6 cellular contexts compared by ENCODE assay signal in the genomic region with DNA sequence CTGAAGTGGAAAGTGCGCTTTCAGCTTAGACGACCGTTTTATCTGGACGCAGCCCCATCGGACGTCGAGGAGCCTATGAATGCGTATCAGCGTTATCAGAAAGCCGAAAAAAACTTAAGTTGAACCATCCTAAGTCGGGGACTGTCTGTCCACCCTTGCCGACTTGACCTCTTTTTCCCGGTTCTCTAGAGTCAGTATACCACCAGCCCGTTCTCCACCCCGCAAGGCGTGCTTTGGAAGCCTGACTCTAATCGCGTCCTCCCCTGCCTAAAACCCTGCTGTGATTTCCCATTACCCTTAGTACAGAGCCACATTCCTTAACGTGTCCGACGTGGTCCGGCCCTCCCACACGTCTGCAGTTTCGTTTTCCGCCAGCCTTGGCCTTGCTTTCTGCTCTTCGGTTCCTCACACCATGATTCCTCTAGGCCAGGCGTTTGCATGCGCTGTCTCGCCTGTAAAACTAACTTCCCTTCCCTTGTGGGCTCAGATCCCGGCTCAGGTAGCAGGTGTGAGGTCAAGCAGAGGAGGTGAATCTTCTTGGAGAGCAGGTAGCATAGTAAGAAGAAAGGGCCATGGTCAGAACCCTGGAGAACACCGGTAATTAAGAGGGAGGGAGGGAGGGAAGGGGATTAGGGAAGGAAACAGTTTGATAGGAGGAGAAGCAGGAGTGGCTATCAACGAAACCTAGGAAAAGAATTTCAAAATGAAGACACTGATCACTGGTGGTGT. TPM values are rescaled to one million over a fixed set of nuclear protein-coding genes. Genes with fewer than 3 reads are reported as not detected.
DNase-seq lines count a peak whose midpoint lies in the region; ATAC-seq and TF ChIP-seq lines count a peak whose summit lies in the region.

No MANE protein-coding gene starts in this region.

- H3K4me3 ChIP-seq in ectodermal cell (ENCODE audit: insufficient read depth, low read depth, low read length), result peak overlapping the region; percentile 99
- peak overlapping the region; percentile 98 for H3K4me3 ChIP-seq in psoas muscle

- H3K9me3 ChIP-seq in ectodermal cell (ENCODE audit: control insufficient read depth, low read length) (no peaks in the 10 kb centered on the region), psoas muscle (no peaks in the 10 kb centered on the region)

- H3K27me3 ChIP-seq in ectodermal cell (ENCODE audit: control insufficient read depth, insufficient read depth, low read length, poor library complexity, severe bottlenecking), result no peaks in the 10 kb centered on the region
- peaks cover 0 to 14% (median 1%) of the 10 kb centered on the region in 3 donors for H3K27me3 ChIP-seq in psoas muscle (ENCODE audit: insufficient read depth in 3 of 3, low read length in 2 of 3)

- intact Hi-C loops in psoas muscle (cut with DNase I), result loop anchor here (10.0 kb wide), 2 partner anchors 125 to 335 kb away; no protein-coding TSS in a partner anchor

- H3K27ac ChIP-seq in ectodermal cell (ENCODE audit: insufficient read depth, low read depth, low read length, poor library complexity, severe bottlenecking) (no peak overlapping the region), psoas muscle (peak overlapping the region; percentile 98)

- peaks cover 13% of the 10 kb centered on the region for H3K4me1 ChIP-seq in ectodermal cell (ENCODE audit: control insufficient read depth, insufficient read depth, low read length)
- H3K4me1 ChIP-seq in psoas muscle, result peaks cover 22% of the 10 kb centered on the region

- H3K36me3 ChIP-seq in ectodermal cell (ENCODE audit: control insufficient read depth, insufficient read depth, low read length) (peaks cover 38% of the 10 kb centered on the region), psoas muscle (ENCODE audit: insufficient read depth in 1 of 2, low read depth in 1 of 2) (peaks cover 4 to 40% of the 10 kb centered on the region in 2 donors)

- ATAC-seq in psoas muscle (no peak), HG03039 (IDR thresholded peaks at IDR 0.05; ENCODE audit: unreplicated experiment) (no peak), GM19395 (IDR thresholded peaks at IDR 0.05; ENCODE audit: unreplicated experiment) (no peak)

- DNase-seq in EL (peak; percentile 65), M059J (ENCODE audit: low read depth) (peak; percentile 37), psoas muscle (no peak)

- TF ChIP-seq CTCF in psoas muscle (IDR thresholded peaks at IDR 0.05), result no peak

- 15 to 16% methylated on average over 32 of the region's 32 CpGs for WGBS in ectodermal cell, 2 experiments
- 8 to 11% (median 9%) methylated on average over 32 of the region's 32 CpGs for WGBS in psoas muscle, 3 donors

RNA-seq across cellular contexts. Expression of a gene that starts 0.9 kb away (rescaled TPM):
- 53.0 and 60.6 TPM in 2 replicates for total RNA-seq in M059J (2014; rRNA removed; shearing (Covaris generic))
- 27.7 TPM for polyA plus RNA-seq in ectodermal cell (2013, experiment 1 of 4)
- 27.2 TPM for polyA plus RNA-seq in ectodermal cell (2013, experiment 2 of 4)
- polyA plus RNA-seq in ectodermal cell (2013, experiment 3 of 4), result 23.3 TPM
- polyA plus RNA-seq in ectodermal cell (2013, experiment 4 of 4), result 22.9 TPM
- total RNA-seq in psoas muscle, result 10 to 100 TPM; 20.5 to 40.2 (median 28.8) TPM
- polyA plus RNA-seq in psoas muscle, result 10 to 100 TPM; 41.4 to 56.4 (median 45.3) TPM

RNA-seq across cellular contexts. Expression of a gene that starts 5.7 kb away (rescaled TPM):
- 0.25 TPM in 1 of 2 replicates, not detected in the other for total RNA-seq in M059J (2014; rRNA removed; shearing (Covaris generic))
- polyA plus RNA-seq in ectodermal cell (2013, experiment 1 of 4), result 12.6 TPM
- 11.9 TPM for polyA plus RNA-seq in ectodermal cell (2013, experiment 2 of 4)
- polyA plus RNA-seq in ectodermal cell (2013, experiment 3 of 4), result 13.5 TPM
- polyA plus RNA-seq in ectodermal cell (2013, experiment 4 of 4), result 12.5 TPM
- total RNA-seq in psoas muscle, result not detected
- polyA plus RNA-seq in psoas muscle, result under 1 TPM in 2 of 3 donors, not detected in 1; 0.03 to 0.04 TPM

RNA-seq across cellular contexts. Expression of a gene that starts 35.5 kb away (rescaled TPM):
- total RNA-seq in M059J (2014; rRNA removed; shearing (Covaris generic)), result 1.7 and 2.2 TPM in 2 replicates
- polyA plus RNA-seq in ectodermal cell (2013, experiment 1 of 4), result 0.09 TPM
- 0.12 TPM for polyA plus RNA-seq in ectodermal cell (2013, experiment 2 of 4)
- 0.27 TPM for polyA plus RNA-seq in ectodermal cell (2013, experiment 3 of 4)
- polyA plus RNA-seq in ectodermal cell (2013, experiment 4 of 4), result 0.32 TPM
- under 1 TPM; 0.15 to 0.41 (median 0.30) TPM for total RNA-seq in psoas muscle
- polyA plus RNA-seq in psoas muscle, result under 1 TPM; 0.06 to 0.12 (median 0.10) TPM

RNA-seq across cellular contexts. Expression of a gene that starts 59.7 kb away (rescaled TPM):
- 132 and 147 TPM in 2 replicates for total RNA-seq in M059J (2014; rRNA removed; shearing (Covaris generic))
- 63.7 TPM for polyA plus RNA-seq in ectodermal cell (2013, experiment 1 of 4)
- 64.2 TPM for polyA plus RNA-seq in ectodermal cell (2013, experiment 2 of 4)
- polyA plus RNA-seq in ectodermal cell (2013, experiment 3 of 4), result 59.8 TPM
- 68.0 TPM for polyA plus RNA-seq in ectodermal cell (2013, experiment 4 of 4)
- total RNA-seq in psoas muscle, result 10 to 100 TPM; 34.8 to 44.4 (median 38.7) TPM
- polyA plus RNA-seq in psoas muscle, result 10 to 100 TPM; 43.8 to 91.8 (median 73.0) TPM

Comparison
In these comparisons a context has a peak if more than half of its experiments do, and no peak if none do; other contexts are left out.
1. DNase-seq: peak in EL (single experiment) and M059J (single experiment); none in psoas muscle (0 of 2).